Comparison of ENCODE assay signal across 18 cellular contexts in the genomic region with DNA sequence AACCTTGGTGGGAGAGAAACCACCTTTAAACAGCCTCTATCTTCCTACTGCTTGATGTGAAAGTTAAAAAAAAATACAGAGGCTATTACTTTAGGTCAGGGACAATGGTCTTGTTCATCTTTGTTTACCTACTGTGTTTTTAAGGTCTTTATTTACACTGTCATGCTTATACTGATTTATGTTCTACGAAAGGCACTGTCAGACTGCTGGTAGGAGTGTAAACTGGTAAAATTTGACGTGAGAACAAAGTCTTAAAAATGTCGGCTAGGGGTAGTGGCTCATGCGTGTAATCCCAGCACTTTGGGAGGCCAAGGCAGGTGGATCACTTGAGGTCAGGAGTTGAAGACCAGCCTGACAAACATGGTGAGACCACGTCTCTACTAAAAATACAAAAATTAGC. TPM values are rescaled to one million over a fixed set of nuclear protein-coding genes. Genes with fewer than 3 reads are reported as not detected.
DNase-seq lines count a peak whose midpoint lies in the region; ATAC-seq and TF ChIP-seq lines count a peak whose summit lies in the region.
"Had no signal": no experiment of that assay in that cellular context is flagged by ENCODE, and none has a peak within 500 bp of the region (broad histone marks: within the 10 kb centered on the region; RNA-seq: fewer than 3 reads in every experiment).

No MANE protein-coding gene starts in this region.

- no peak overlapping the region for H3K9ac ChIP-seq in Karpas-422 (ENCODE audit: low read length)

- no peaks in the 10 kb centered on the region for H4K20me1 ChIP-seq in Karpas-422 (ENCODE audit: insufficient read depth, low read depth, low read length)

- H2AFZ ChIP-seq in Karpas-422 (ENCODE audit: low read length), result no peak overlapping the region

- TF ChIP-seq CTCF in VCaP (conservative IDR thresholded peaks at IDR 0.05), result no peak

- H3K4me1 ChIP-seq in Karpas-422 (ENCODE audit: low read length), result no peaks in the 10 kb centered on the region
- H3K4me1 ChIP-seq in SJCRH30, result no peaks in the 10 kb centered on the region

- H3K4me3 ChIP-seq in Karpas-422 (ENCODE audit: low read length) (no peak overlapping the region), SJCRH30 (no peak overlapping the region)
- H3K4me3 ChIP-seq: GM12878 had no signal

- H3K27ac ChIP-seq in Karpas-422 (ENCODE audit: low read length) (no peak overlapping the region), VCaP (peak overlapping the region; percentile 34), SJCRH30 (no peak overlapping the region)

- H3K27me3 ChIP-seq in Karpas-422 (ENCODE audit: low read length) (no peaks in the 10 kb centered on the region), SJCRH30 (no peaks in the 10 kb centered on the region)

- no peaks in the 10 kb centered on the region for H3K9me2 ChIP-seq in Karpas-422 (replicated peaks; ENCODE audit: insufficient read depth, low read length)

- DNase-seq in DMS53 (lab: John Stamatoyannopoulos, UW), result peak; percentile 35
- peak; percentile 9 for DNase-seq in DMS53 treated with DMSO at 0.1 percent for 48 hours (lab: John Stamatoyannopoulos, UW; ENCODE audit: unreplicated experiment)
- DNase-seq in Karpas-422, result peak; percentile 36
- DNase-seq in RPMI8226, result no peak
- DNase-seq in SJCRH30, result no peak
- DNase-seq: C1 segment of cervical spinal cord; Calu3; CD4-positive, alpha-beta memory T cell; COR-L47; DMS79; EL; GDM1; GOT3; HCEC 1CT had no signal

- no peaks in the 10 kb centered on the region for H3K79me2 ChIP-seq in Karpas-422 (ENCODE audit: low read length)

- H3K36me3 ChIP-seq in Karpas-422 (ENCODE audit: insufficient read depth, low read length), result 0 out of 2 replicates have a peak, but pooled peaks cover 6% of the 10 kb centered on the region
- peaks cover 5% of the 10 kb centered on the region; the same call in 1 of the 2 replicates for H3K36me3 ChIP-seq in SJCRH30

- H3K9me3 ChIP-seq in Karpas-422 (ENCODE audit: low read length) (no peaks in the 10 kb centered on the region), SJCRH30 (replicated peaks) (no peaks in the 10 kb centered on the region)

- no peak for ATAC-seq in GM21528 (IDR thresholded peaks at IDR 0.05; ENCODE audit: low FRiP score, unreplicated experiment)
- ATAC-seq: GM12878 had no signal

- no peak overlapping the region for H3K4me2 ChIP-seq in Karpas-422 (ENCODE audit: low read depth, low read length, poor library complexity, severe bottlenecking)

RNA-seq across cellular contexts. Expression of a gene that starts 42.1 kb away (rescaled TPM):
- 0.11 TPM in 1 of 2 replicates, not detected in the other for total RNA-seq in Karpas-422 (2014; rRNA removed; shearing (Covaris generic); ENCODE audit: low replicate concordance)
- total RNA-seq in SJCRH30 (2014; rRNA removed; shearing (Covaris generic)), result 0.77 and 1.9 TPM in 2 replicates
- total RNA-seq: A673; CD4-positive, alpha-beta memory T cell had no signal

RNA-seq across cellular contexts. Expression of a gene that starts 58.7 kb away (rescaled TPM):
- 13.6 and 23.0 TPM in 2 replicates for total RNA-seq in Karpas-422 (2014; rRNA removed; shearing (Covaris generic); ENCODE audit: low replicate concordance)
- total RNA-seq in SJCRH30 (2014; rRNA removed; shearing (Covaris generic)), result 24.9 and 29.9 TPM in 2 replicates

RNA-seq across cellular contexts. Expression of a gene that starts 58.8 kb away (rescaled TPM):
- total RNA-seq in Karpas-422 (2014; rRNA removed; shearing (Covaris generic); ENCODE audit: low replicate concordance), result 46.6 and 65.3 TPM in 2 replicates
- total RNA-seq in SJCRH30 (2014; rRNA removed; shearing (Covaris generic)), result 53.2 and 59.8 TPM in 2 replicates

Comparison
In these comparisons a context has a peak if more than half of its experiments do, and no peak if none do; other contexts are left out.
1. DNase-seq: peak in DMS53 (single experiment), DMS53 treated with DMSO at 0.1 percent for 48 hours (single experiment) and Karpas-422 (single experiment); none in RPMI8226 (single experiment) and SJCRH30 (0 of 2).